ENCODE assay signal across 9 cellular contexts in genomic region chr1:58932820-58933598, GRCh38.
DNase-seq lines count a peak whose midpoint lies in the region; ATAC-seq, FAIRE-seq and TF ChIP-seq lines count a peak whose summit lies in the region.
"Had no signal": no experiment of that assay in that cellular context is flagged by ENCODE, and none has a peak within 500 bp of the region (broad histone marks: within the 10 kb centered on the region; RNA-seq: fewer than 3 reads in every experiment).

No MANE protein-coding gene starts in this region.

- 36 to 42% methylated on average over 4 of the region's 4 CpGs for WGBS in GM23248 (ENCODE audit: low coverage in 1 of 2, low lambda C conversion rate in 2 of 2, missing lambda C conversion rate in 2 of 2), 2 experiments
- 19 to 25% methylated on average over 4 of the region's 4 CpGs for WGBS in pancreas, 2 donors

- H3K27ac ChIP-seq in GM23248: peak overlapping the region; percentile 70
- H3K27ac ChIP-seq in pancreas: peak overlapping the region in 3 of 4 donors; percentile 12 to 25 (median 19)
- H3K27ac ChIP-seq: vagina had no signal

- TF ChIP-seq CTCF in epithelial cell of esophagus (IDR thresholded peaks at IDR 0.05; ENCODE audit: insufficient read depth, low read depth, low read length, missing control alignments) (peak; percentile 15), pancreas (IDR thresholded peaks at IDR 0.05) (no peak)

- 0 out of 2 replicates have a peak overlapping the region, but pooled peaks have one; percentile 14 for H2AFZ ChIP-seq in GM23248

- H3K4me3 ChIP-seq in GM23248 (no peak overlapping the region), epithelial cell of esophagus (ENCODE audit: low read length) (no peak overlapping the region), pancreas (no peak overlapping the region)
- H3K4me3 ChIP-seq: vagina had no signal

- H3K4me1 ChIP-seq in GM23248 (ENCODE audit: insufficient read depth) (peaks cover 27% of the 10 kb centered on the region), pancreas (peaks cover 6 to 11% (median 9%) of the 10 kb centered on the region in 3 donors)

- H3K36me3 ChIP-seq in GM23248 (ENCODE audit: low read depth) (no peaks in the 10 kb centered on the region), pancreas (no peaks in the 10 kb centered on the region)
- H3K36me3 ChIP-seq: vagina had no signal

- peak; percentile 86 to 97 (median 95) for ATAC-seq in pancreas
- no peak for ATAC-seq in GM18517 (IDR thresholded peaks at IDR 0.05; ENCODE audit: unreplicated experiment)
- no peak for ATAC-seq in GM19351 (IDR thresholded peaks at IDR 0.05; ENCODE audit: unreplicated experiment)
- ATAC-seq in GM21367 (IDR thresholded peaks at IDR 0.05; ENCODE audit: unreplicated experiment): no peak

- in situ Hi-C loops in GM23248 (cut with MboI): no loop called here

- H4K20me1 ChIP-seq in GM23248 (ENCODE audit: insufficient read depth): no peaks in the 10 kb centered on the region

- H3K27me3 ChIP-seq in GM23248 (replicated peaks; ENCODE audit: insufficient read depth) (no peaks in the 10 kb centered on the region), pancreas (no peaks in the 10 kb centered on the region)
- H3K27me3 ChIP-seq: vagina had no signal

- H3F3A ChIP-seq in GM23248 (ENCODE audit: insufficient read depth): peaks cover 19% of the 10 kb centered on the region

- H3K4me2 ChIP-seq in GM23248 (ENCODE audit: unreplicated experiment): peak overlapping the region; percentile 71

- no peaks in the 10 kb centered on the region for H3K79me2 ChIP-seq in GM23248 (ENCODE audit: insufficient read depth)

- peak overlapping the region; percentile 17 for H3K9ac ChIP-seq in GM23248

- no peak for FAIRE-seq in pancreas (lab: Jason Lieb, UNC)

- H3K9me2 ChIP-seq in GM23248 (ENCODE audit: insufficient read depth): no peaks in the 10 kb centered on the region

- H3K9me3 ChIP-seq in GM23248 (ENCODE audit: low read depth) (no peaks in the 10 kb centered on the region), pancreas (no peaks in the 10 kb centered on the region)
- H3K9me3 ChIP-seq: vagina had no signal

- intact Hi-C loops in pancreas (cut with DNase I): no loop called here

- DNase-seq in GM23248 (peak; percentile 91), NCI-H69 (lab: John Stamatoyannopoulos, UW) (peak; percentile 83), epithelial cell of esophagus (ENCODE audit: low read depth) (peak; percentile 97), pancreas (peak; percentile 58 to 82 (median 72)), OCI-M2 (lab: John Stamatoyannopoulos, UW; ENCODE audit: unreplicated experiment) (no peak)

Comparison
In these comparisons a context has a peak if more than half of its experiments do, and no peak if none do; other contexts are left out.
1. ATAC-seq: peak in pancreas (4 of 4); none in GM18517 (single experiment), GM19351 (single experiment) and GM21367 (single experiment).